In genomic region chr6:158322724-158323560, GRCh38 we compare ENCODE assay signal across 8 cellular contexts. TPM values are rescaled to one million over a fixed set of nuclear protein-coding genes. Genes with fewer than 3 reads are reported as not detected.
A peak's percentile ranks its signal among the peaks of the same experiment; 100 is the strongest.
DNase-seq lines count a peak whose midpoint lies in the region; ATAC-seq, FAIRE-seq and TF ChIP-seq lines count a peak whose summit lies in the region.

No MANE protein-coding gene starts in this region.

- H3K4me3 ChIP-seq in cardiac muscle cell, result no peak overlapping the region

- H3K4me1 ChIP-seq in cardiac muscle cell (ENCODE audit: low read depth), result no peaks in the 10 kb centered on the region

- FAIRE-seq in islet of Langerhans (lab: Jason Lieb, UNC), result peak; percentile 89

- DNase-seq in cardiac muscle cell (ENCODE audit: low read depth in 1 of 2, low spot score in 1 of 2) (peak in 1 of 2 donors; percentile 72), cardiac septum (ENCODE audit: low spot score) (no peak), RKO (ENCODE audit: low spot score) (peak; percentile 30), NCI-H82 treated with DMSO at 0.1 percent for 48 hours (lab: John Stamatoyannopoulos, UW; ENCODE audit: unreplicated experiment) (no peak), activated gamma-delta T cell (lab: John Stamatoyannopoulos, UW) (no peak)
- no peak for DNase-seq in activated CD4-positive, CD25-positive, alpha-beta regulatory T cell (lab: John Stamatoyannopoulos, UW)

- H3K27ac ChIP-seq in cardiac muscle cell, result peak overlapping the region; percentile 15

- peak; percentile 74 for ATAC-seq in HG02840 (IDR thresholded peaks at IDR 0.05; ENCODE audit: low FRiP score, unreplicated experiment)

- TF ChIP-seq CTCF in cardiac muscle cell (IDR thresholded peaks at IDR 0.05; ENCODE audit: low read depth, low read length), result no peak

- H3K9me3 ChIP-seq in cardiac muscle cell (ENCODE audit: low read depth), result no peaks in the 10 kb centered on the region

- no peaks in the 10 kb centered on the region for H3K27me3 ChIP-seq in cardiac muscle cell

- no peaks in the 10 kb centered on the region for H3K36me3 ChIP-seq in cardiac muscle cell

- intact Hi-C loops in cardiac septum (cut with DNase I), result no loop called here

RNA-seq across cellular contexts. Expression of gene TULP4, which starts 10.7 kb away (rescaled TPM):
- total RNA-seq in cardiac muscle cell (92.8 and 118 TPM in 2 replicates), cardiac septum (98.3 TPM)
- polyA plus RNA-seq in cardiac muscle cell, result 20.0 and 24.4 TPM in 2 replicates
